In genomic region chr13:22789916-22790315, GRCh38 we compare ENCODE assay signal across 23 cellular contexts.
DNase-seq lines count a peak whose midpoint lies in the region; ATAC-seq and TF ChIP-seq lines count a peak whose summit lies in the region.
"Had no signal": no experiment of that assay in that cellular context is flagged by ENCODE, and none has a peak within 500 bp of the region (broad histone marks: within the 10 kb centered on the region; RNA-seq: fewer than 3 reads in every experiment).

No MANE protein-coding gene starts in this region.

- no peaks in the 10 kb centered on the region for H3K9me3 ChIP-seq in HCT116 (ENCODE audit: control insufficient read depth in 1 of 2, insufficient read depth in 1 of 2, low read depth in 1 of 2, low read length in 2 of 2)
- no peaks in the 10 kb centered on the region for H3K9me3 ChIP-seq in smooth muscle cell (replicated peaks; ENCODE audit: low read depth)
- no peaks in the 10 kb centered on the region for H3K9me3 ChIP-seq in osteoblast (ENCODE audit: low read depth, low read length)
- H3K9me3 ChIP-seq: Caco-2, SJCRH30 had no signal

- RAD21 ChIA-PET in HCT116 (lab: Charles Lee; ENCODE audit: low non-redundant PET in 1 of 2, low total read pairs in 2 of 2, uncharacterized antibody in 2 of 2, unreplicated experiment in 2 of 2) = no interaction called here

- POLR2A ChIA-PET in HCT116 (lab: Charles Lee) = no interaction called here

- H3K4me3 ChIP-seq in HCT116 (replicated peaks in 1 of 2; ENCODE audit: low read depth in 1 of 2, low read length in 2 of 2) (peak overlapping the region; percentile 10 to 52), smooth muscle cell (peak overlapping the region; percentile 2), osteoblast (ENCODE audit: insufficient read depth, low read length) (no peak overlapping the region)
- H3K4me3 ChIP-seq: SJCRH30 had no signal

- H3K27ac ChIP-seq in HCT116 (ENCODE audit: low read depth, low read length) (peak overlapping the region; percentile 78), smooth muscle cell (ENCODE audit: low read depth) (peak overlapping the region; percentile 80), osteoblast (ENCODE audit: low read depth, low read length) (no peak overlapping the region)
- H3K27ac ChIP-seq: KMS-11, SJCRH30 had no signal

- H3K4me2 ChIP-seq in HCT116 (ENCODE audit: low read length) (peak overlapping the region; percentile 77), smooth muscle cell (peak overlapping the region; percentile 16), osteoblast (ENCODE audit: insufficient read depth, low read length) (no peak overlapping the region)
- H3K4me2 ChIP-seq: KMS-11 had no signal

- no peak for TF ChIP-seq RAD21 in HCT116 (IDR thresholded peaks at IDR 0.05; ENCODE audit: low read depth)

- H3K9ac ChIP-seq in HCT116 (ENCODE audit: low read length) = peak overlapping the region; percentile 52
- peak overlapping the region; percentile 14 for H3K9ac ChIP-seq in smooth muscle cell (ENCODE audit: low read depth)
- H3K9ac ChIP-seq: KMS-11 had no signal

- TF ChIP-seq POLR2A in HCT116 (IDR thresholded peaks at IDR 0.05; ENCODE audit: borderline replicate concordance, extremely low read depth, insufficient read depth, insufficient read length) = no peak

- no peaks in the 10 kb centered on the region for H3K79me2 ChIP-seq in HCT116 (ENCODE audit: insufficient read depth, low read length)
- no peaks in the 10 kb centered on the region for H3K79me2 ChIP-seq in smooth muscle cell (ENCODE audit: low read depth)
- no peaks in the 10 kb centered on the region for H3K79me2 ChIP-seq in osteoblast (ENCODE audit: insufficient read depth, low read length)

- 80% methylated on average over 3 of the region's 3 CpGs for WGBS in smooth muscle cell (ENCODE audit: low lambda C conversion rate)

- ATAC-seq in HCT116 = no peak
- ATAC-seq: PC-3, SK-N-SH treated with all-trans-retinoic acid at 6 μM for 48 hours, T-cell had no signal

- H4K20me1 ChIP-seq in HCT116 (ENCODE audit: insufficient read depth) = no peaks in the 10 kb centered on the region
- H4K20me1 ChIP-seq in smooth muscle cell (ENCODE audit: low read depth) = no peaks in the 10 kb centered on the region
- H4K20me1 ChIP-seq in osteoblast (ENCODE audit: insufficient read depth, low read length) = no peaks in the 10 kb centered on the region

- TF ChIP-seq CTCF in HCT116 (IDR thresholded peaks at IDR 0.05 in 2 of 3, conservative IDR thresholded peaks at IDR 0.05 in 1 of 3; ENCODE audit: borderline replicate concordance in 1 of 3, insufficient read depth in 1 of 3, low read depth in 2 of 3, low read length in 2 of 3) (no peak), smooth muscle cell (IDR thresholded peaks at IDR 0.05; ENCODE audit: borderline replicate concordance, insufficient read depth, poor library complexity, severe bottlenecking) (no peak), osteoblast (IDR thresholded peaks at IDR 0.05; ENCODE audit: extremely low read depth, low read depth, low read length) (no peak)

- H3K27me3 ChIP-seq in HCT116 (ENCODE audit: insufficient read depth, low read length) = no peaks in the 10 kb centered on the region
- H3K27me3 ChIP-seq in smooth muscle cell (ENCODE audit: low read depth) = no peaks in the 10 kb centered on the region
- H3K27me3 ChIP-seq in osteoblast (ENCODE audit: insufficient read depth, low read length) = no peaks in the 10 kb centered on the region
- H3K27me3 ChIP-seq: SJCRH30 had no signal

- H2AFZ ChIP-seq in HCT116 (ENCODE audit: low read depth, low read length, poor library complexity, severe bottlenecking) (peak overlapping the region; percentile 90), smooth muscle cell (ENCODE audit: low read depth) (no peak overlapping the region), osteoblast (ENCODE audit: low read length) (no peak overlapping the region)

- H3K36me3 ChIP-seq in HCT116 (ENCODE audit: control insufficient read depth in 1 of 2, insufficient read depth in 2 of 2, low read length in 2 of 2) (no peaks in the 10 kb centered on the region), smooth muscle cell (ENCODE audit: low read depth) (no peaks in the 10 kb centered on the region), osteoblast (ENCODE audit: insufficient read depth, low read length) (no peaks in the 10 kb centered on the region)
- H3K36me3 ChIP-seq: SJCRH30 had no signal

- BruUV-seq in HCT116 (replicated peaks; lab: Mats Ljungman, UMichigan) = no TSS peak

- CTCF ChIA-PET in HCT116 (lab: Charles Lee) = interaction anchor here (1.6 to 1.9 kb wide), 3 partner anchors 877 to 1164 kb away, joined by 4 to 6 read pairs (median 5); no protein-coding TSS in a partner anchor

- no peaks in the 10 kb centered on the region for H3K9me2 ChIP-seq in HCT116 (ENCODE audit: insufficient read depth)

- H3K4me1 ChIP-seq in HCT116 (ENCODE audit: control insufficient read depth in 1 of 2, insufficient read depth in 2 of 2, low read length in 2 of 2) (peaks cover 55 to 73% of the 10 kb centered on the region in 2 experiments), smooth muscle cell (ENCODE audit: low read depth) (peaks cover 8% of the 10 kb centered on the region), osteoblast (ENCODE audit: insufficient read depth, low read length) (no peaks in the 10 kb centered on the region)
- H3K4me1 ChIP-seq: SJCRH30 had no signal

- DNase-seq in HCT116 (ENCODE audit: low read depth, low spot score) (no peak), NCI-H69 (lab: John Stamatoyannopoulos, UW) (peak; percentile 2), left kidney (ENCODE audit: low read depth, low spot score) (peak; percentile 20), smooth muscle cell (lab: John Stamatoyannopoulos, UW; ENCODE audit: unreplicated experiment) (no peak), osteoblast (ENCODE audit: insufficient read length, low spot score, missing footprints) (no peak), DMS114 treated with DMSO at 0.1 percent for 48 hours (lab: John Stamatoyannopoulos, UW; ENCODE audit: unreplicated experiment) (no peak), ureter (ENCODE audit: low spot score) (no peak)
- DNase-seq: C1 segment of cervical spinal cord; Caco-2; CD4-positive, alpha-beta memory T cell; DMS153; MM.1S; NCI-H1417; NCI-H1694 treated with DMSO at 0.1 percent for 48 hours; NCI-H2081; NCI-H524; NCI-H82; NK-92 treated with Interleukin-12 subunit alpha and Interleukin-12 subunit beta, amount 100 ng/mL, for 24 hours; PC-3; SJCRH30; T-cell had no signal

- H3F3A ChIP-seq in smooth muscle cell (ENCODE audit: low read depth) = peaks cover 4% of the 10 kb centered on the region

- intact Hi-C loops in HCT116 (cut with micrococcal nuclease) = loop anchor here (5.0 kb wide), 2 partner anchors 1118 to 1153 kb away; partner anchors contain the start of gene FGF9

TF ChIP-seq in HCT116, 20 proteins besides CTCF, POLR2A, EP300 and RAD21:
- TF ChIP-seq SP1 (IDR thresholded peaks at IDR 0.05; ENCODE audit: low read depth) (no peak), YY1 (IDR thresholded peaks at IDR 0.05; ENCODE audit: extremely low read depth, insufficient replicate concordance, low read depth, low read length) (no peak), ELF1 (IDR thresholded peaks at IDR 0.05; ENCODE audit: borderline replicate concordance, low read depth) (no peak), ZBTB33 (IDR thresholded peaks at IDR 0.05; ENCODE audit: extremely low read depth, insufficient replicate concordance, low read length) (no peak), EGR1 (IDR thresholded peaks at IDR 0.05; ENCODE audit: low read depth) (no peak), TCF7L2 (IDR thresholded peaks at IDR 0.05; ENCODE audit: borderline replicate concordance, extremely low read depth, insufficient read depth, insufficient read length) (no peak), CEBPB (IDR thresholded peaks at IDR 0.05; ENCODE audit: low read depth) (no peak), JUND (IDR thresholded peaks at IDR 0.05) (no peak)

Comparison
In these comparisons a context has a peak if more than half of its experiments do, and no peak if none do; other contexts are left out.
1. DNase-seq: peak in NCI-H69 (single experiment) and left kidney (single experiment); none in HCT116 (single experiment), smooth muscle cell (single experiment), osteoblast (single experiment), DMS114 treated with DMSO at 0.1 percent for 48 hours (single experiment) and ureter (single experiment).